8 cellular contexts compared by ENCODE assay signal in genomic region chr10:3853547-3853989, GRCh38.
DNase-seq lines count a peak whose midpoint lies in the region.

No MANE protein-coding gene starts in this region.

- no peak overlapping the region for H3K9ac ChIP-seq in mesendoderm (ENCODE audit: low read length)

- no peak overlapping the region for H3K18ac ChIP-seq in mesendoderm (ENCODE audit: low read length)

- H3K79me2 ChIP-seq in ACC112 (ENCODE audit: control insufficient read depth, insufficient read depth, low read length, unreplicated experiment) (no peaks in the 10 kb centered on the region), mesendoderm (ENCODE audit: control insufficient read depth, insufficient read depth, low read length) (no peaks in the 10 kb centered on the region)

- no peak overlapping the region for H2AFZ ChIP-seq in ACC112 (ENCODE audit: low read length, unreplicated experiment)

- no peak overlapping the region for H3K56ac ChIP-seq in mesendoderm (ENCODE audit: low read length)

- H2AK5ac ChIP-seq in mesendoderm (ENCODE audit: low read length): no peak overlapping the region

- H3K27me3 ChIP-seq in ACC112 (ENCODE audit: insufficient read depth, low read length) (no peaks in the 10 kb centered on the region), muscle layer of duodenum (ENCODE audit: low read depth, low read length) (no peaks in the 10 kb centered on the region), mesendoderm (ENCODE audit: insufficient read depth, low read length, poor library complexity) (no peaks in the 10 kb centered on the region)

- H3K4ac ChIP-seq in mesendoderm (ENCODE audit: low read depth, low read length): no peak overlapping the region

- H3K4me1 ChIP-seq in ACC112 (ENCODE audit: control insufficient read depth, insufficient read depth, low read length, unreplicated experiment) (peaks cover 35% of the 10 kb centered on the region), muscle layer of duodenum (ENCODE audit: control insufficient read depth in 1 of 2, insufficient read depth in 2 of 2, low read length in 2 of 2) (peaks cover 11 to 23% of the 10 kb centered on the region in 2 donors), mesendoderm (ENCODE audit: control insufficient read depth, low read depth, low read length) (peaks cover 6% of the 10 kb centered on the region)

- H3K27ac ChIP-seq in ACC112 (ENCODE audit: low read depth, low read length) (peak overlapping the region; percentile 98), epithelial cell of prostate (peak overlapping the region; percentile 98), muscle layer of duodenum (ENCODE audit: low read length) (peak overlapping the region; percentile 95), mesendoderm (ENCODE audit: low read depth, low read length) (no peak overlapping the region)

- no peaks in the 10 kb centered on the region for H3K79me1 ChIP-seq in mesendoderm (ENCODE audit: low read length)

- WGBS in mesendoderm (ENCODE audit: extremely low coverage, insufficient coverage, low lambda C conversion rate): no CpG with 5 or more reads among the region's 6 CpGs

- no peak overlapping the region for H3K4me2 ChIP-seq in mesendoderm (ENCODE audit: low read length)

- no peak overlapping the region for H3K23ac ChIP-seq in mesendoderm (ENCODE audit: low read length)

- peak; percentile 52 for DNase-seq in M059J (ENCODE audit: low read depth)
- DNase-seq in epithelial cell of prostate (ENCODE audit: low read depth, low spot score): no peak
- DNase-seq in NCI-H82 treated with DMSO at 0.1 percent for 48 hours (lab: John Stamatoyannopoulos, UW; ENCODE audit: unreplicated experiment): no peak
- no peak for DNase-seq in mesendoderm
- no peak for DNase-seq in NCI-H128 (lab: John Stamatoyannopoulos, UW; ENCODE audit: unreplicated experiment)
- DNase-seq in activated gamma-delta T cell treated with Interleukin-2 at 50 U/mL for 16 hours: no peak

- H2BK120ac ChIP-seq in mesendoderm (ENCODE audit: low read depth, low read length): no peak overlapping the region

- H2BK15ac ChIP-seq in mesendoderm (replicated peaks; ENCODE audit: low read depth): no peak overlapping the region

- no peaks in the 10 kb centered on the region for H3K9me3 ChIP-seq in muscle layer of duodenum (ENCODE audit: control insufficient read depth in 1 of 2, low read length in 2 of 2)

- no peak overlapping the region for H2BK5ac ChIP-seq in mesendoderm (ENCODE audit: low read length)

- H4K5ac ChIP-seq in mesendoderm (ENCODE audit: low read length): no peak overlapping the region

- no peak overlapping the region for H3K4me3 ChIP-seq in ACC112 (ENCODE audit: low read depth, low read length)
- H3K4me3 ChIP-seq in muscle layer of duodenum (ENCODE audit: low read depth in 1 of 2, low read length in 2 of 2): peak overlapping the region; percentile 5 to 25
- no peak overlapping the region for H3K4me3 ChIP-seq in mesendoderm (ENCODE audit: low read length)

- no peak overlapping the region for H4K8ac ChIP-seq in mesendoderm (ENCODE audit: low read depth, low read length)

- H3K36me3 ChIP-seq in ACC112 (ENCODE audit: insufficient read depth, low read length): no peaks in the 10 kb centered on the region
- no peaks in the 10 kb centered on the region for H3K36me3 ChIP-seq in muscle layer of duodenum (ENCODE audit: control insufficient read depth in 1 of 2, insufficient read depth in 2 of 2, low read length in 2 of 2)
- H3K36me3 ChIP-seq in mesendoderm (ENCODE audit: control insufficient read depth, insufficient read depth, low read length): no peaks in the 10 kb centered on the region

Comparison
In these comparisons a context has a peak if more than half of its experiments do, and no peak if none do; other contexts are left out.
1. H3K4me3 ChIP-seq: peak in muscle layer of duodenum (2 of 2); none in ACC112 (single experiment) and mesendoderm (single experiment).